13 cellular contexts compared by ENCODE assay signal in the genomic region with DNA sequence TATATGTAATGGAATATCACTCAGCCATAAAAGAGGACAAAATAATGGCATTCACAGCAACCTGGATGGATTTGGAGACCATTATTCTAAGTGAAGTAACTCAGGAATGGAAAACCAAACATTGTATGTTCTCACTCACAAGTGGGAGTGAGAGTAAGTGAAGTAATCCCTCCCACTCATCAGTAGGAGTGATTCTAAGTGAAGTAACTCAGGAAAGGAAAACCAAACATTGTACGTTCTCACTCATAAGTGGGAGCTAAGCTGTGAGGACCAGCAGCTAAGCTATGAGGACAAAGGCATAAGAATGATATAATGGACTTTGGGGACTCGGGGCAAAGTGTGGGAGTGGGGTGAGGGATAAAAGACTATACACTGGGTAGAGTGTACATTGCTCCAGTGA. TPM values are rescaled to one million over a fixed set of nuclear protein-coding genes. Genes with fewer than 3 reads are reported as not detected.
"Had no signal": no experiment of that assay in that cellular context is flagged by ENCODE, and none has a peak within 500 bp of the region (broad histone marks: within the 10 kb centered on the region; RNA-seq: fewer than 3 reads in every experiment).

No MANE protein-coding gene starts in this region.

RNA-seq across cellular contexts. Expression of gene TRPM8, which starts 20.9 kb away (rescaled TPM):
- total RNA-seq: activated B cell treated with CpG ODN at 0.5 μM for 24 hours; activated CD4-positive, alpha-beta memory T cell treated with anti-CD3 and anti-CD28 coated beads for 36 hours; activated CD4-positive, alpha-beta T cell treated with anti-CD3 and anti-CD28 coated beads, Interleukin-2, amount 10 ng/mL, durations not matched to agents 24 days and 14 days; activated CD8-positive, alpha-beta memory T cell treated with anti-CD3 and anti-CD28 coated beads for 36 hours; activated CD8-positive, alpha-beta T cell treated with anti-CD3 and anti-CD28 coated beads for 36 hours; activated naive CD4-positive, alpha-beta T cell treated with anti-CD3 and anti-CD28 coated beads for 36 hours; activated naive CD4-positive, alpha-beta T cell treated with anti-CD3 and anti-CD28 coated beads, Interleukin-2, amount 50 U/mL, for 72 hours; activated naive CD8-positive, alpha-beta T cell treated with anti-CD3 and anti-CD28 coated beads for 36 hours; activated T-cell treated with anti-CD3 and anti-CD28 coated beads, Interleukin-2, amount 50 U/mL, for 72 hours; activated T-helper 1 cell treated with anti-CD3 and anti-CD28 coated beads, Interleukin-12 subunit alpha, Interleukin-12 subunit beta, Interleukin-2, Interleukin-4 antibody, amounts not matched to agents 30 ng/mL and 10 ng/mL and 1 ng/mL, durations not matched to agents 14 hours and 24 hours and 36 hours; adrenal gland; ascending aorta; bronchial epithelial cell had no signal

RNA-seq across cellular contexts. Expression of gene HJURP, which starts 41.9 kb away (rescaled TPM):
- total RNA-seq: ascending aorta had no signal
